In the genomic region with DNA sequence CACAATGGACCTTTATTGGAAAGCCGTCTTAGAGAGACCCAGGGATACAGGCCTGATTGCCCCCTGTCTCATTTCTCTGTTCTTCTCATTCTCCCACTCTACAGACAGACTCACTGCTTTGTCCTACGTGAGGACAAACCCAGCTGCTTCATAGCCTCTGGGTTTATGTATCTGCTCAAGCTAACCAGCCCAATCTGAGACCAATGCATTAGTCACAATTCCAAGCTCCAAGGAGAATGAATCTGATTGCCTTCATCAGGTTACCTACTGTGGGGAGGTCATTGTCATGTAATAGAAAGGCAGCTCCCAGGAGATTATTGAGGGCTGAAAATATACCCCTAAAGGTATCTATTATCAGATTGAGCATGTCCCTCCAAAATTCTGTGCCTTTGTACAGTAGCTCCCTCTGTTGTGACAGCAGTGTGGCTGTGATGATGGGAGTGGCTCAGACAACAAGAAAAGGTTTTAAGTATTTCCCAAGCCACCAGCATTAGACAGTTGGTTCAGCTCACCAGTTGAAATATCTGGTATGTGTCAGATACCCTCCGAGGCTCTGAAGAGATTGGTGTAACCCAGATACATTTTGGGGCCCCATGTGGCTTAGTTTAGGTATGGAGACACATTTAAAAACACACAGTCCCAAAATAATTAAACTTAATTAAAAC, we compare ENCODE assay signal across 18 cellular contexts.
"Had no signal": no experiment of that assay in that cellular context is flagged by ENCODE, and none has a peak within 500 bp of the region (broad histone marks: within the 10 kb centered on the region; RNA-seq: fewer than 3 reads in every experiment).

No MANE protein-coding gene starts in this region.

- FAIRE-seq: endometrium, islet of Langerhans, pancreas, small intestine had no signal

- H3K4me1 ChIP-seq: pancreas, right atrium auricular region, transverse colon had no signal

- H3K4me3 ChIP-seq: heart left ventricle, pancreas, right atrium auricular region, sigmoid colon, stomach, thoracic aorta, transverse colon had no signal

- H3K36me3 ChIP-seq: heart left ventricle, pancreas, right atrium auricular region, sigmoid colon, stomach, thoracic aorta, transverse colon had no signal

- H3K27me3 ChIP-seq: heart left ventricle, pancreas, right atrium auricular region, sigmoid colon, stomach, transverse colon had no signal

- H3K27ac ChIP-seq: heart left ventricle, pancreas, right atrium auricular region, sigmoid colon, stomach, thoracic aorta, transverse colon had no signal

- H3K9me3 ChIP-seq: heart left ventricle, pancreas, right atrium auricular region, sigmoid colon, stomach, thoracic aorta, transverse colon had no signal

- DNase-seq: effector memory CD4-positive, alpha-beta T cell; foreskin melanocyte; heart left ventricle; hippocampal formation; naive B cell; occipital lobe; pancreas; sigmoid colon; small intestine; stimulated activated CD4-positive, alpha-beta T cell treated with anti-CD3 and anti-CD28 coated beads, Interleukin-12 subunit alpha, Interleukin-12 subunit beta, amount 100 ng/mL, for 4 hours; stimulated activated naive CD4-positive, alpha-beta T cell; stomach; substantia nigra; transverse colon had no signal
